In genomic region chr3:72847751-72848702, GRCh38 we compare ENCODE assay signal across 1 cellular context.
A peak's percentile ranks its signal among the peaks of the same experiment; 100 is the strongest.
TF ChIP-seq lines count a peak whose summit lies in the region.

Gene SHQ1 (minus strand): TSS chr3:72848445. CDS start chr3:72848340, 105 bp downstream.

TF ChIP-seq in H1, 55 proteins besides CTCF, POLR2A, EP300 and RAD21 (continued from another document):
- no peak for TF ChIP-seq CHD7 (IDR thresholded peaks at IDR 0.05; ENCODE audit: insufficient replicate concordance, low read length)
- TF ChIP-seq RBBP5 (IDR thresholded peaks at IDR 0.05; ENCODE audit: borderline replicate concordance, low read depth, low read length) = peak; percentile 99
- no peak for TF ChIP-seq SIRT6 (IDR thresholded peaks at IDR 0.05; ENCODE audit: low read length)
- TF ChIP-seq SIX5 (IDR thresholded peaks at IDR 0.05; ENCODE audit: low read depth, low read length) = no peak
- TF ChIP-seq ASH2L (IDR thresholded peaks at IDR 0.05; ENCODE audit: low read length) = peak; percentile 99
- peak; percentile 30 for TF ChIP-seq CREB1 (IDR thresholded peaks at IDR 0.05)
- peak; percentile 86 for TF ChIP-seq GABPA (IDR thresholded peaks at IDR 0.05; ENCODE audit: borderline replicate concordance, insufficient read depth, low read length)
- TF ChIP-seq TCF12 (IDR thresholded peaks at IDR 0.05; ENCODE audit: low read depth, low read length) = no peak
- TF ChIP-seq SP1 (IDR thresholded peaks at IDR 0.05; ENCODE audit: low read depth, low read length) = no peak
- TF ChIP-seq E2F6 (IDR thresholded peaks at IDR 0.05) = peak; percentile 97
- peak; percentile 67 to 95; a peak in 2 of 4 replicates for TF ChIP-seq HDAC2 (IDR thresholded peaks at IDR 0.05; ENCODE audit: borderline replicate concordance in 1 of 2, low read depth in 2 of 2, low read length in 2 of 2)
- TF ChIP-seq ATF2 (IDR thresholded peaks at IDR 0.05; ENCODE audit: low read length) = no peak
- TF ChIP-seq CEBPB (IDR thresholded peaks at IDR 0.05; ENCODE audit: low read depth, low read length) = no peak
- peak; percentile 86 for TF ChIP-seq SAP30 (IDR thresholded peaks at IDR 0.05; ENCODE audit: insufficient read depth, insufficient replicate concordance, low read length)
- peak; percentile 56; the same call in 1 of the 2 replicates for TF ChIP-seq TBP (IDR thresholded peaks at IDR 0.05; ENCODE audit: low read depth, low read length)
- no peak for TF ChIP-seq SRF (IDR thresholded peaks at IDR 0.05; ENCODE audit: low read depth, low read length)
